8 cellular contexts compared by ENCODE assay signal in genomic region chr4:76306882-76307669, GRCh38. TPM values are rescaled to one million over a fixed set of nuclear protein-coding genes. Genes with fewer than 3 reads are reported as not detected.
DNase-seq lines count a peak whose midpoint lies in the region; ATAC-seq and TF ChIP-seq lines count a peak whose summit lies in the region.

No MANE protein-coding gene starts in this region.

- H3K36me3 ChIP-seq in SK-N-MC (ENCODE audit: insufficient read depth, low read length): no peaks in the 10 kb centered on the region

- DNase-seq in HCEC 1CT: peak; percentile 56
- no peak for DNase-seq in SK-N-MC (ENCODE audit: low read depth, low spot score)
- peak; percentile 28 for DNase-seq in dermis blood vessel endothelial cell
- DNase-seq in left kidney (ENCODE audit: low read depth, low spot score): peak; percentile 78
- DNase-seq in stimulated activated CD8-positive, alpha-beta memory T cell treated with anti-CD3 and anti-CD28 coated beads, Interleukin-4, amount 100 ng/mL, for 48 hours: peak; percentile 49

- no peak overlapping the region for H3K9ac ChIP-seq in SK-N-MC (ENCODE audit: insufficient read length)

- H3K4me3 ChIP-seq in SK-N-MC: peak overlapping the region; percentile 87

- ATAC-seq in GM19397 (IDR thresholded peaks at IDR 0.05; ENCODE audit: unreplicated experiment) (no peak), HG03025 (IDR thresholded peaks at IDR 0.05; ENCODE audit: low FRiP score, unreplicated experiment) (no peak)

- H3K9me3 ChIP-seq in SK-N-MC (ENCODE audit: low read depth, low read length): no peaks in the 10 kb centered on the region

- H3K27ac ChIP-seq in C4-2B: peak overlapping the region; percentile 83
- H3K27ac ChIP-seq in SK-N-MC: no peak overlapping the region

- TF ChIP-seq CTCF in C4-2B (conservative IDR thresholded peaks at IDR 0.05): peak; percentile 76

RNA-seq across cellular contexts. Expression of gene STBD1, which starts 0.5 kb away (rescaled TPM):
- total RNA-seq in dermis blood vessel endothelial cell: 1.0 and 1.3 TPM in 2 replicates

RNA-seq across cellular contexts. Expression of gene FAM47E, which starts 55.6 kb away (rescaled TPM):
- 0.14 and 0.17 TPM in 2 replicates for total RNA-seq in dermis blood vessel endothelial cell
